1 cellular context compared by ENCODE assay signal in the genomic region with DNA sequence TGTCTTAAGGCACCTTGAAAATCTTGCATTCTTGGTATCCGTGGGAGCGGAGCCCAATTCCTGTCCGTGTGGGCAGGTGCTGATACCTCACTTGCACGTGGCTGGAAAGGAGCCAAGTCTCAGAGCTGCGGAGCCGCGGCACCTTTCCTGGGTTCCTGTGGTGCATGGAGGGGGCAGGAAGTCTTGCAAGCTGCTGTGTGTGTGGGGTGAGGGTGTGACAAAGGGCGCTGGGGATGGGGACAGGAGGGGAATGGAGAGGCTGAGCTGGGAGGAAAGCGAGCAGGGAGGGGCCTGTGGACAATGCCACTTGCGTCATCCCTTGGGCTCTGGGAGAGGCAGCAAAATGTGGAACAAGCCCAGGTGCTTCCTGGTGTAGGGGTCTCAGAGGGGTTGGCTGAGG.
TF ChIP-seq lines count a peak whose summit lies in the region.

No MANE protein-coding gene starts in this region.

TF ChIP-seq in endothelial cell of umbilical vein, 7 proteins besides CTCF, POLR2A, EP300 and RAD21 (continued from another document):
- TF ChIP-seq FOS (IDR thresholded peaks at IDR 0.05; ENCODE audit: borderline replicate concordance, insufficient read depth, low read length) (no peak), MYC (IDR thresholded peaks at IDR 0.05; ENCODE audit: low read depth, low read length) (no peak), JUN (IDR thresholded peaks at IDR 0.05; ENCODE audit: borderline replicate concordance, insufficient read depth, insufficient read length, low read depth) (no peak), GATA2 (IDR thresholded peaks at IDR 0.05; ENCODE audit: insufficient read depth, insufficient read length, low read depth, low read length) (no peak)
